1 cellular context compared by ENCODE assay signal in the genomic region with DNA sequence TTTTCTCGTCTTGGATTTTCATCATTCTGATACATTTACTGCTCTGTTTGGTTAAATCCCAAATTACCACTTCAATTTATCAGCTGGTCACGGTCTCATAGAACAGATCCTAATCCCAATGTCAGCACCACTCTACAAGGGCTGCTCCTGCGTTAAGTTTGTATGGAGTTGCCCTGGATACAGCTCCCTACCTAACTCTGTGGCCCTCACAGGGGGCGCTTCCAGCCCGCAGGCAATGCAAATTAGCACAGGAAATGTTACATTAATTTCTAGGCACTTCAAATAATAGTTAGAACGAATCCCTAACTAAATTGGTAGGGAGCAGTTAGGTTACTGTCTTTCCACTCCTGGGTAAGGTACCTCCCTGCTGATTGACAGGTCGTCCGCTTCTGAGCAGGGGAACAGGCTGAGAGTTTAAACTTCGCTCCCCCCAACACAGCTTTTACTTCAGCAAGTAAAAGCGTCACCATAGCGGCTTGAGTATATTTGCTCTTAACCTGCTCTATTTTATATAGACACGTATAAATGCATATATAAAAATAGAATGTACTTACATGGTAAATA.
TF ChIP-seq lines count a peak whose summit lies in the region.

No MANE protein-coding gene starts in this region.

TF ChIP-seq in H1, 55 proteins besides CTCF, POLR2A, EP300 and RAD21:
- no peak for TF ChIP-seq POU5F1 (IDR thresholded peaks at IDR 0.05; ENCODE audit: low read depth, low read length)
- no peak for TF ChIP-seq FOSL1 (IDR thresholded peaks at IDR 0.05; ENCODE audit: insufficient read depth, low read depth, low read length)
- TF ChIP-seq CBX5 (IDR thresholded peaks at IDR 0.05; ENCODE audit: low read depth, low read length) = no peak
- TF ChIP-seq, protein P1, sequence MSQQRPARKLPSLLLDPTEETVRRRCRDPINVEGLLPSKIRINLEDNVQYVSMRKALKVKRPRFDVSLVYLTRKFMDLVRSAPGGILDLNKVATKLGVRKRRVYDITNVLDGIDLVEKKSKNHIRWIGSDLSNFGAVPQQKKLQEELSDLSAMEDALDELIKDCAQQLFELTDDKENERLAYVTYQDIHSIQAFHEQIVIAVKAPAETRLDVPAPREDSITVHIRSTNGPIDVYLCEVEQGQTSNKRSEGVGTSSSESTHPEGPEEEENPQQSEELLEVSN (IDR thresholded peaks at IDR 0.05) = no peak
- no peak for TF ChIP-seq SIN3A (conservative IDR thresholded peaks at IDR 0.05 in 1 of 2, IDR thresholded peaks at IDR 0.05 in 1 of 2; ENCODE audit: low read depth in 1 of 2, low read length in 2 of 2)
